8 cellular contexts compared by ENCODE assay signal in the genomic region with DNA sequence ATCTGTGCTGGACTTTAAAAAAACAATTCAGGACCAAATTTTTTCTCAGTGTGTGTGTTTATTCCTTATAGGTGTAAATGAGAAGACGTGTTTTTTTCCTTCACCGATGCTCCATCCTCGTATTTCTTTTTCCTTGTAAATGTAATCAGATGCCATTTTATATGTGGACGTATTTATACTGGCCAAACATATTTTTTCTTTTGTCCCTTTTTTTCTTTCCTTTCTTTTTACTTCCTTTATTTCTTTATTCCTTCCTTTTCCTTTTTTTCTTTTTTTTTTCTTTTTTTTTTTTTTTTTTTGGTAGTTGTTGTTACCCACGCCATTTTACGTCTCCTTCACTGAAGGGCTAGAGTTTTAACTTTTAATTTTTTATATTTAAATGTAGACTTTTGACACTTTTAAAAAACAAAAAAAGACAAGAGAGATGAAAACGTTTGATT. TPM values are rescaled to one million over a fixed set of nuclear protein-coding genes. Genes with fewer than 3 reads are reported as not detected.
A peak's percentile ranks its signal among the peaks of the same experiment; 100 is the strongest.
DNase-seq lines count a peak whose midpoint lies in the region; ATAC-seq and TF ChIP-seq lines count a peak whose summit lies in the region.

No MANE protein-coding gene starts in this region.

- CTCF ChIA-PET in CD8-positive, alpha-beta memory T cell (lab: Charles Lee): interaction anchor here (1.0 to 1.9 kb wide), 2 partner anchors 8 to 10 kb away, joined by 3 to 7 read pairs; no protein-coding TSS in a partner anchor
- CTCF ChIA-PET in PC-3 (lab: Charles Lee): interaction anchor here (0.6 kb wide), 3 partner anchors 157 to 1033 kb away, joined by 3 to 4 read pairs (median 3); no protein-coding TSS in a partner anchor

- ATAC-seq in PC-3: no peak

- intact Hi-C loops in PC-3 (cut with micrococcal nuclease): loop anchor here (2.0 to 10.0 kb wide), 9 partner anchors 142 to 1818 kb away; no protein-coding TSS in a partner anchor
- intact Hi-C loops in ovary (cut with DNase I): loop anchor here (2.0 to 10.0 kb wide), 6 partner anchors 68 to 1138 kb away; no protein-coding TSS in a partner anchor

- H3K36me3 Mint-ChIP-seq in CD8-positive, alpha-beta memory T cell: peaks cover 0 to 2% (median 0%) of the 10 kb centered on the region in 3 donors

- peaks cover 53% of the 10 kb centered on the region for H3K27me3 ChIP-seq in CD8-positive, alpha-beta memory T cell (ENCODE audit: insufficient read depth, low read length, poor library complexity, severe bottlenecking)
- no peaks in the 10 kb centered on the region for H3K27me3 ChIP-seq in PC-3 (ENCODE audit: low read length)
- no peaks in the 10 kb centered on the region for H3K27me3 ChIP-seq in ovary
- H3K27me3 ChIP-seq in neuronal stem cell (ENCODE audit: control insufficient read depth in 3 of 3, insufficient read depth in 3 of 3, low read depth in 1 of 3, low read length in 3 of 3): no peaks in the 10 kb centered on the region

- H2BK15ac ChIP-seq in neuronal stem cell (ENCODE audit: low read length): no peak overlapping the region

- H4K91ac ChIP-seq in neuronal stem cell (ENCODE audit: low read depth, low read length, poor library complexity): no peak overlapping the region

- peaks cover 34% of the 10 kb centered on the region for H4K20me1 ChIP-seq in PC-3 (ENCODE audit: low read length)

- H3K27ac ChIP-seq in CD8-positive, alpha-beta memory T cell (ENCODE audit: low read depth, low read length): no peak overlapping the region
- H3K27ac ChIP-seq in PC-3 (ENCODE audit: low read length) (0 out of 2 replicates have a peak overlapping the region, but pooled peaks have one; percentile 11), ovary (peak overlapping the region in 1 of 2 donors; percentile 83), neuronal stem cell (replicated peaks; ENCODE audit: low read length) (no peak overlapping the region)

- peaks cover 25 to 54% of the 10 kb centered on the region in 2 donors for H3K27me3 Mint-ChIP-seq in CD8-positive, alpha-beta memory T cell

- no peak overlapping the region for H3K14ac ChIP-seq in neuronal stem cell (ENCODE audit: low read length)

- H3K9me3 Mint-ChIP-seq in CD8-positive, alpha-beta memory T cell: peaks cover 0 to 16% (median 2%) of the 10 kb centered on the region in 5 donors

- no peak overlapping the region for H2BK12ac ChIP-seq in neuronal stem cell (ENCODE audit: low read length)

- H3K18ac ChIP-seq in neuronal stem cell (ENCODE audit: low read length): no peak overlapping the region

- peaks cover 68% of the 10 kb centered on the region for H3K79me2 ChIP-seq in PC-3 (ENCODE audit: low read length)

- H2AK5ac ChIP-seq in neuronal stem cell (ENCODE audit: low read depth, low read length): no peak overlapping the region

- POLR2A ChIA-PET in CD8-positive, alpha-beta memory T cell (lab: Charles Lee): no interaction called here
- POLR2A ChIA-PET in PC-3 (lab: Charles Lee; ENCODE audit: unreplicated experiment): no interaction called here

- BruUV-seq in PC-3 (replicated peaks; lab: Mats Ljungman, UMichigan): no TSS peak

- peak overlapping the region; percentile 85 to 88 (median 85) for H3K4me3 Mint-ChIP-seq in CD8-positive, alpha-beta memory T cell

- no peak overlapping the region for H4K8ac ChIP-seq in neuronal stem cell (ENCODE audit: low read depth, low read length)

- 0 out of 2 replicates have a peak, but pooled peaks have one; percentile 6 for TF ChIP-seq CTCF in PC-3 (conservative IDR thresholded peaks at IDR 0.05; ENCODE audit: low read depth, low read length)
- no peak for TF ChIP-seq CTCF in epithelial cell of esophagus (IDR thresholded peaks at IDR 0.05; ENCODE audit: insufficient read depth, low read depth, low read length, missing control alignments)
- no peak for TF ChIP-seq CTCF in ovary (IDR thresholded peaks at IDR 0.05)

- no peaks in the 10 kb centered on the region for H3K9me3 ChIP-seq in CD8-positive, alpha-beta memory T cell (ENCODE audit: low read length)
- H3K9me3 ChIP-seq in PC-3 (ENCODE audit: low read length): no peaks in the 10 kb centered on the region
- no peaks in the 10 kb centered on the region for H3K9me3 ChIP-seq in ovary
- H3K9me3 ChIP-seq in neuronal stem cell (replicated peaks in 1 of 2; ENCODE audit: control insufficient read depth in 2 of 2, insufficient read depth in 1 of 2, low read depth in 1 of 2, low read length in 2 of 2): peaks cover 0 to 20% of the 10 kb centered on the region in 2 donors

- no peak overlapping the region for H2BK5ac ChIP-seq in neuronal stem cell (ENCODE audit: low read length)

- no peaks in the 10 kb centered on the region for H3F3A ChIP-seq in PC-3 (ENCODE audit: low read length, unreplicated experiment)

- DNase-seq in CD8-positive, alpha-beta memory T cell: no peak
- DNase-seq in PC-3 (no peak), epithelial cell of esophagus (ENCODE audit: low read depth) (no peak), ovary (no peak), AG20443 (ENCODE audit: low spot score) (no peak), A172 (ENCODE audit: low spot score) (no peak), NCI-H345 treated with DMSO at 0.1 percent for 48 hours (lab: John Stamatoyannopoulos, UW; ENCODE audit: unreplicated experiment) (no peak), neuronal stem cell (ENCODE audit: low spot score) (no peak)

- no peaks in the 10 kb centered on the region for H3K36me3 ChIP-seq in CD8-positive, alpha-beta memory T cell (ENCODE audit: insufficient read depth, low read length)
- H3K36me3 ChIP-seq in PC-3 (ENCODE audit: low read depth, low read length) (peaks cover 23% of the 10 kb centered on the region), ovary (no peaks in the 10 kb centered on the region), neuronal stem cell (replicated peaks in 1 of 2; ENCODE audit: control insufficient read depth in 2 of 2, insufficient read depth in 2 of 2, low read length in 2 of 2) (peaks cover 8 to 52% of the 10 kb centered on the region in 2 donors)

- no peak overlapping the region for H3K4ac ChIP-seq in neuronal stem cell (ENCODE audit: low read length)

- H3K4me2 ChIP-seq in PC-3 (ENCODE audit: low read length): peak overlapping the region; percentile 94
- H3K4me2 ChIP-seq in neuronal stem cell (ENCODE audit: insufficient read depth, low read length, poor library complexity, severe bottlenecking): no peak overlapping the region

- peaks cover 31% of the 10 kb centered on the region for H3K4me1 ChIP-seq in CD8-positive, alpha-beta memory T cell (ENCODE audit: insufficient read depth, low read length)
- H3K4me1 ChIP-seq in PC-3 (ENCODE audit: insufficient read depth, low read length): peaks cover 20% of the 10 kb centered on the region
- H3K4me1 ChIP-seq in ovary (ENCODE audit: insufficient read depth): peaks cover 5% of the 10 kb centered on the region
- peaks cover 3 to 13% of the 10 kb centered on the region in 2 donors for H3K4me1 ChIP-seq in neuronal stem cell (ENCODE audit: control insufficient read depth in 2 of 2, insufficient read depth in 1 of 2, low read depth in 1 of 2, low read length in 2 of 2)

- H3K4me1 Mint-ChIP-seq in CD8-positive, alpha-beta memory T cell: peaks cover 18 to 23% (median 20%) of the 10 kb centered on the region in 3 donors

- H2AFZ ChIP-seq in PC-3 (ENCODE audit: low read length) (peak overlapping the region; percentile 79), neuronal stem cell (ENCODE audit: low read length) (no peak overlapping the region)

- 2 to 8% (median 4%) methylated on average over 7 of the region's 7 CpGs for WGBS in ovary, 3 donors
- WGBS in neuronal stem cell (ENCODE audit: extremely low coverage in 2 of 2, insufficient read length in 2 of 2, insufficient replicate concordance in 1 of 2), 2 donors: no CpG with 5 or more reads among the region's 7 CpGs

- no peaks in the 10 kb centered on the region for H3K9me2 ChIP-seq in PC-3 (replicated peaks; ENCODE audit: low read length)

- no peak for TF ChIP-seq POLR2A in ovary (IDR thresholded peaks at IDR 0.05)

- H3K23ac ChIP-seq in neuronal stem cell (ENCODE audit: low read depth, low read length, poor library complexity): no peak overlapping the region

- no peak overlapping the region for H2BK120ac ChIP-seq in neuronal stem cell (ENCODE audit: low read depth, low read length)

- H3K9ac ChIP-seq in PC-3 (ENCODE audit: low read length) (peak overlapping the region; percentile 91), neuronal stem cell (ENCODE audit: low read depth, low read length, poor library complexity) (no peak overlapping the region)

- H3K4me3 ChIP-seq in CD8-positive, alpha-beta memory T cell (ENCODE audit: low read length): no peak overlapping the region
- peak overlapping the region; percentile 99 for H3K4me3 ChIP-seq in PC-3 (ENCODE audit: low read length)
- peak overlapping the region; percentile 87 for H3K4me3 ChIP-seq in epithelial cell of esophagus (ENCODE audit: low read length)
- peak overlapping the region; percentile 85 for H3K4me3 ChIP-seq in ovary
- peak overlapping the region in 1 of 2 donors; percentile 96 for H3K4me3 ChIP-seq in neuronal stem cell (ENCODE audit: low read length in 2 of 2)

- TF ChIP-seq EP300 in ovary (IDR thresholded peaks at IDR 0.05): no peak

- peak overlapping the region in 4 of 8 donors; percentile 15 to 85 (median 52) for H3K27ac Mint-ChIP-seq in CD8-positive, alpha-beta memory T cell

- peaks cover 5% of the 10 kb centered on the region for H3K79me1 ChIP-seq in neuronal stem cell (ENCODE audit: low read depth, low read length)

RNA-seq across cellular contexts. Expression of a gene that starts 3.7 kb away (rescaled TPM):
- total RNA-seq in CD8-positive, alpha-beta memory T cell: under 1 TPM; 0.60 to 0.66 TPM
- 0.37 TPM for polyA plus RNA-seq in CD8-positive, alpha-beta memory T cell
- total RNA-seq in PC-3 (2014; rRNA removed): 46.1 and 62.8 TPM in 2 replicates
- 10 to 100 TPM; 34.4 to 78.3 (median 53.5) TPM for total RNA-seq in ovary
- 10 to 100 TPM; 34.0 to 82.6 TPM for polyA plus RNA-seq in ovary
- total RNA-seq in A172 (2014; rRNA removed; shearing (Covaris generic)): 8.8 and 10.5 TPM in 2 replicates
- polyA plus RNA-seq in neuronal stem cell (2013, experiment 1 of 2): 141 TPM
- 150 TPM for polyA plus RNA-seq in neuronal stem cell (2013, experiment 2 of 2)
